8 cellular contexts compared by ENCODE assay signal in the genomic region with DNA sequence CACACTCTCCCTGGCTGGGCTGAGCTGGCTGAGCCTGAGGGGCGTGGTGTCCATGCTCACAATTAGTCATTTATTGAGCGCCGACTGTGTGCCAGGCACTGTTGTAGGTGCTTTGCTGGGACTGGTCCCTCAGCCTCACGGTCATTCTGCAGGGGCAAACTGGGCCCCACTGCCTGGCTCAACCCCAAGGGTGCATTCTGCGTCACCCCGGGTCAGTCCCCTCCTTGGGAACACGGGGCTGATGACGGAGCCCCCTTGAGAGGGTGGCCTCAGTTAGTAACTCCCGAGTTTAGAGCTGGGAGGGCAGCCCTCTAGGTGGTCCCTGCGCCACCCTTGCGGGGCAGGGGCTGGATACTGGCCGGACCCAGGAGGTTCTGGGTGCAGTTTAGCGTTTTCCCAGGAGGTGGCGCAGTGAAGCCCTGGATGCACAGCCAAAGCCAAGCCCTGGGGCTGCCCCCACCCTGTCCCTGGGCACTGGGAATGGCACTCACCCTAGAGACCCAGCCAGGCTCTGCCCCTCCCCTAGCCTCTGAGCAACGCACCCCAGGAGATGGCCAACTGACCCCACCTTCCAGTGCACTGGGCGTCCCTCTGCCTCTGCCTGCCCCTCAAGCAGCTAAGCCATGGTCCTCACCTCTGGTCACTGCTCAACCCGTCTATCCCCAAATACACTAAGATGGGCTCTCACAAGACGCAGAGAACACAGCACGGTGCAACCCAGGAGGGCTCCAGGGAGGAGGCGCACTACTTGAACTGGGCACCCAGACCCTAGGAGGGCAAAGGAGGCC.
DNase-seq lines count a peak whose midpoint lies in the region; ATAC-seq and TF ChIP-seq lines count a peak whose summit lies in the region.

No MANE protein-coding gene starts in this region.

- no peaks in the 10 kb centered on the region for H3K27me3 Mint-ChIP-seq in stimulated activated naive CD8-positive, alpha-beta T cell treated with anti-CD3 and anti-CD28 coated beads, Interleukin-15, amount 100 ng/mL, for 72 hours

- H3K27me3 ChIP-seq in dorsolateral prefrontal cortex: peaks cover 0 to 4% (median 0%) of the 10 kb centered on the region in 45 donors
- no peaks in the 10 kb centered on the region for H3K27me3 ChIP-seq in mucosa of rectum (ENCODE audit: control insufficient read depth in 2 of 2, insufficient read depth in 2 of 2, low read length in 2 of 2)

- peak; percentile 25 to 81 (median 71) for TF ChIP-seq CTCF in dorsolateral prefrontal cortex (IDR thresholded peaks at IDR 0.05 in 54 of 56, conservative IDR thresholded peaks at IDR 0.05 in 2 of 56; ENCODE audit: low read depth in 1 of 56, partially characterized antibody in 56 of 56)

- peak; percentile 62 for DNase-seq in COLO668 (lab: John Stamatoyannopoulos, UW; ENCODE audit: unreplicated experiment)
- DNase-seq in HUDEP-2 (lab: John Stamatoyannopoulos, UW; ENCODE audit: unreplicated experiment in 76 of 76): peak in 69 of 76 experiments; percentile 12 to 98 (median 59)
- peak; percentile 65 for DNase-seq in activated CD4-positive, alpha-beta T cell treated with anti-CD3 and anti-CD28 coated beads for 48 hours
- peak in 4 of 10 donors; percentile 49 to 60 (median 53) for DNase-seq in dorsolateral prefrontal cortex
- DNase-seq in stimulated activated naive CD8-positive, alpha-beta T cell treated with anti-CD3 and anti-CD28 coated beads, Interleukin-15, amount 100 ng/mL, for 72 hours: peak; percentile 48 to 53

- H3K9me3 Mint-ChIP-seq in stimulated activated naive CD8-positive, alpha-beta T cell treated with anti-CD3 and anti-CD28 coated beads, Interleukin-15, amount 100 ng/mL, for 72 hours: no peaks in the 10 kb centered on the region

- peak; percentile 31 for ATAC-seq in stimulated activated naive CD8-positive, alpha-beta T cell treated with anti-CD3 and anti-CD28 coated beads, Interleukin-15, amount 100 ng/mL, for 72 hours
- ATAC-seq in GM18907 (IDR thresholded peaks at IDR 0.05; ENCODE audit: unreplicated experiment): no peak
- no peak for ATAC-seq in HG03442 (IDR thresholded peaks at IDR 0.05; ENCODE audit: unreplicated experiment)

- no peak overlapping the region for H3K4me3 Mint-ChIP-seq in stimulated activated naive CD8-positive, alpha-beta T cell treated with anti-CD3 and anti-CD28 coated beads, Interleukin-15, amount 100 ng/mL, for 72 hours

- intact Hi-C loops in dorsolateral prefrontal cortex (cut with DNase I): loop anchor here in 1 of 2 donors (5.0 kb wide), 1 partner anchor 53 kb away; no protein-coding TSS in a partner anchor

- no peak overlapping the region for H3K27ac ChIP-seq in dorsolateral prefrontal cortex
- peak overlapping the region; percentile 75 to 81 for H3K27ac ChIP-seq in mucosa of rectum (ENCODE audit: low read depth in 2 of 2, low read length in 2 of 2)

- no peak overlapping the region for H3K4me3 ChIP-seq in dorsolateral prefrontal cortex
- no peak overlapping the region for H3K4me3 ChIP-seq in mucosa of rectum (ENCODE audit: low read length in 2 of 2)

- H3K4me1 Mint-ChIP-seq in stimulated activated naive CD8-positive, alpha-beta T cell treated with anti-CD3 and anti-CD28 coated beads, Interleukin-15, amount 100 ng/mL, for 72 hours: peaks cover 11% of the 10 kb centered on the region

- H3K36me3 ChIP-seq in mucosa of rectum (ENCODE audit: control insufficient read depth in 2 of 2, insufficient read depth in 2 of 2, low read length in 2 of 2): no peaks in the 10 kb centered on the region

- H3K9ac ChIP-seq in mucosa of rectum (ENCODE audit: low read depth in 1 of 2, low read length in 2 of 2): peak overlapping the region in 1 of 2 donors; percentile 63

- no peaks in the 10 kb centered on the region for H3K9me3 ChIP-seq in mucosa of rectum (ENCODE audit: control insufficient read depth in 2 of 2, low read length in 2 of 2)

- peaks cover 20 to 24% of the 10 kb centered on the region in 2 donors for H3K4me1 ChIP-seq in mucosa of rectum (ENCODE audit: control insufficient read depth in 2 of 2, insufficient read depth in 2 of 2, low read length in 2 of 2)

- no peak overlapping the region for H3K27ac Mint-ChIP-seq in stimulated activated naive CD8-positive, alpha-beta T cell treated with anti-CD3 and anti-CD28 coated beads, Interleukin-15, amount 100 ng/mL, for 72 hours

Comparison
In these comparisons a context has a peak if more than half of its experiments do, and no peak if none do; other contexts are left out.
1. H3K27ac ChIP-seq: peak in mucosa of rectum (2 of 2); none in dorsolateral prefrontal cortex (0 of 59).